In genomic region chr1:212432163-212432705, GRCh38 we compare ENCODE assay signal across 8 cellular contexts. TPM values are rescaled to one million over a fixed set of nuclear protein-coding genes. Genes with fewer than 3 reads are reported as not detected.
DNase-seq lines count a peak whose midpoint lies in the region; ATAC-seq and TF ChIP-seq lines count a peak whose summit lies in the region.

No MANE protein-coding gene starts in this region.

- peak overlapping the region; percentile 67 for H3K27ac ChIP-seq in KOPT-K1 (ENCODE audit: low read depth, low read length, poor library complexity, severe bottlenecking)

- peak overlapping the region; percentile 71 for H3K4me3 Mint-ChIP-seq in chondrocyte (ENCODE audit: unreplicated experiment)
- peak overlapping the region; percentile 63 to 83 (median 80) for H3K4me3 Mint-ChIP-seq in naive B cell

- no peak for DNase-seq in AG09309 (ENCODE audit: low read depth)
- DNase-seq in chondrocyte (ENCODE audit: low spot score): no peak
- no peak for DNase-seq in naive B cell
- DNase-seq in NCI-H345 treated with DMSO at 0.1 percent for 48 hours (lab: John Stamatoyannopoulos, UW; ENCODE audit: unreplicated experiment): no peak
- DNase-seq in NCI-H146 treated with DMSO at 0.1 percent for 48 hours (lab: John Stamatoyannopoulos, UW; ENCODE audit: unreplicated experiment): no peak
- no peak for DNase-seq in NCI-H2081 treated with DMSO at 0.1 percent for 48 hours (lab: John Stamatoyannopoulos, UW)

- H3K36me3 Mint-ChIP-seq in chondrocyte (ENCODE audit: low read depth): no peaks in the 10 kb centered on the region
- H3K36me3 Mint-ChIP-seq in naive B cell: no peaks in the 10 kb centered on the region

- H3K4me1 Mint-ChIP-seq in chondrocyte (ENCODE audit: low read depth) (peaks cover 22% of the 10 kb centered on the region), naive B cell (peaks cover 17 to 28% (median 24%) of the 10 kb centered on the region in 3 donors)

- ATAC-seq in naive B cell (ENCODE audit: low read depth in 2 of 2) (no peak), GM18907 (IDR thresholded peaks at IDR 0.05; ENCODE audit: unreplicated experiment) (no peak)

- H3K9me3 ChIP-seq in KOPT-K1 (ENCODE audit: insufficient read depth, low read length, poor library complexity, severe bottlenecking): no peaks in the 10 kb centered on the region

- 0 out of 2 replicates have a peak, but pooled peaks cover 3% of the 10 kb centered on the region for H3K36me3 ChIP-seq in KOPT-K1 (ENCODE audit: insufficient read depth, low read length)

- H3K4me3 ChIP-seq in AG09309 (ENCODE audit: control insufficient read depth, low read depth, low read length): peak overlapping the region; percentile 41

- H3K27ac Mint-ChIP-seq in chondrocyte (ENCODE audit: unreplicated experiment) (peak overlapping the region; percentile 1), naive B cell (peak overlapping the region in 3 of 6 donors; percentile 52 to 69 (median 54))

- no peaks in the 10 kb centered on the region for H3K27me3 Mint-ChIP-seq in chondrocyte (ENCODE audit: low read depth)
- H3K27me3 Mint-ChIP-seq in naive B cell: no peaks in the 10 kb centered on the region

- TF ChIP-seq CTCF in AG09309 (IDR thresholded peaks at IDR 0.05; ENCODE audit: control insufficient read depth, insufficient read depth, low read depth, low read length, missing control alignments) (no peak), chondrocyte (IDR thresholded peaks at IDR 0.05) (no peak)

- H3K9me3 Mint-ChIP-seq in chondrocyte (ENCODE audit: low read depth) (no peaks in the 10 kb centered on the region), naive B cell (no peaks in the 10 kb centered on the region)

RNA-seq across cellular contexts. Expression of gene NENF, which starts 0.5 kb away (rescaled TPM):
- total RNA-seq in chondrocyte: 48.6 to 55.0 TPM (median 50.1 TPM) in 3 replicates
- polyA plus RNA-seq in naive B cell (ENCODE audit: low read depth in 6 of 6): 10 to 100 TPM; 31.7 to 93.4 (median 64.3) TPM

RNA-seq across cellular contexts. Expression of gene PACC1, which starts 17.5 kb away (rescaled TPM):
- total RNA-seq in chondrocyte: 7.6 to 11.2 TPM (median 9.7 TPM) in 3 replicates
- 10 to 100 TPM; 14.1 to 20.8 (median 18.7) TPM for polyA plus RNA-seq in naive B cell (ENCODE audit: low read depth in 6 of 6)
